Comparison of ENCODE assay signal across 8 cellular contexts in genomic region chr2:25606892-25607291, GRCh38.
A peak's percentile ranks its signal among the peaks of the same experiment; 100 is the strongest.
DNase-seq lines count a peak whose midpoint lies in the region; ATAC-seq lines count a peak whose summit lies in the region.

No MANE protein-coding gene starts in this region.

- no peak for ATAC-seq in HG03571 (IDR thresholded peaks at IDR 0.05; ENCODE audit: unreplicated experiment)

- DNase-seq in NCI-H1694 treated with DMSO at 0.1 percent for 48 hours (lab: John Stamatoyannopoulos, UW) (peak; percentile 47), NCI-H1694 (lab: John Stamatoyannopoulos, UW) (no peak), LoVo (ENCODE audit: low spot score) (peak; percentile 29), amniotic epithelial cell (ENCODE audit: low read depth) (peak; percentile 31), kidney glomerular epithelial cell (lab: John Stamatoyannopoulos, UW) (peak; percentile 41), ecto neural progenitor cell (ENCODE audit: low spot score) (no peak)
- no peak for DNase-seq in activated naive CD4-positive, alpha-beta T cell (lab: John Stamatoyannopoulos, UW)

Comparison
In these comparisons a context has a peak if more than half of its experiments do, and no peak if none do; other contexts are left out.
1. DNase-seq: peak in NCI-H1694 treated with DMSO at 0.1 percent for 48 hours (single experiment), LoVo (single experiment), amniotic epithelial cell (single experiment) and kidney glomerular epithelial cell (single experiment); none in NCI-H1694 (single experiment), ecto neural progenitor cell (single experiment) and activated naive CD4-positive, alpha-beta T cell (0 of 4).